In genomic region chr4:128811571-128812359, GRCh38 we compare ENCODE assay signal across 8 cellular contexts. TPM values are rescaled to one million over a fixed set of nuclear protein-coding genes. Genes with fewer than 3 reads are reported as not detected.
DNase-seq lines count a peak whose midpoint lies in the region; TF ChIP-seq lines count a peak whose summit lies in the region.

No MANE protein-coding gene starts in this region.

- intact Hi-C loops in stomach (cut with DNase I; ENCODE audit: low total_unique reads), result no loop called here

- H3K9me3 ChIP-seq in neural cell (ENCODE audit: low read length), result no peaks in the 10 kb centered on the region
- no peaks in the 10 kb centered on the region for H3K9me3 ChIP-seq in stomach

- 0 to 2% (median 1%) methylated on average over 38 to 107 of the region's 108 CpGs for WGBS in stomach, 5 donors

- H3K79me2 ChIP-seq in neural cell (replicated peaks; ENCODE audit: insufficient read depth, low read length), result peaks cover 29% of the 10 kb centered on the region

- H3K36me3 ChIP-seq in neural cell (ENCODE audit: insufficient read depth, low read length) (no peaks in the 10 kb centered on the region), stomach (no peaks in the 10 kb centered on the region)

- H3K4me3 ChIP-seq in fibroblast of the aortic adventitia (ENCODE audit: low read depth, low read length), result peak overlapping the region; percentile 92
- H3K4me3 ChIP-seq in neural cell (ENCODE audit: low read length), result peak overlapping the region; percentile 88
- peak overlapping the region; percentile 69 to 93 (median 71) for H3K4me3 ChIP-seq in stomach

- no peak for TF ChIP-seq RAD21 in neural cell (conservative IDR thresholded peaks at IDR 0.05)

- H3K27me3 ChIP-seq in neural cell (ENCODE audit: insufficient read depth, low read depth, low read length) (no peaks in the 10 kb centered on the region), stomach (no peaks in the 10 kb centered on the region)

- peaks cover 6% of the 10 kb centered on the region for H3F3A ChIP-seq in neural cell (ENCODE audit: insufficient read depth, low read length, poor library complexity, severe bottlenecking)

- no peak for TF ChIP-seq POLR2A in stomach (IDR thresholded peaks at IDR 0.05)

- DNase-seq in ELR (ENCODE audit: low read depth) (peak; percentile 91), H4 (ENCODE audit: low spot score) (peak; percentile 87), LHCN-M2 (ENCODE audit: low read depth) (peak; percentile 91), RWPE1 (ENCODE audit: low spot score) (peak; percentile 81), fibroblast of the aortic adventitia (ENCODE audit: low read depth) (peak; percentile 79), stomach (peak; percentile 89)
- DNase-seq in activated T-helper 9 cell treated with anti-CD3 and anti-CD28 coated beads, Interleukin-2, amount 50 U/mL, for 16 hours (ENCODE audit: low read depth), result peak; percentile 74

- H2AFZ ChIP-seq in neural cell (ENCODE audit: low read depth, low read length), result peak overlapping the region; percentile 73

- TF ChIP-seq CTCF in RWPE1 (conservative IDR thresholded peaks at IDR 0.05; ENCODE audit: low read depth) (no peak), fibroblast of the aortic adventitia (IDR thresholded peaks at IDR 0.05; ENCODE audit: insufficient read depth, low read length) (no peak), neural cell (IDR thresholded peaks at IDR 0.05; ENCODE audit: poor library complexity, severe bottlenecking) (no peak), stomach (IDR thresholded peaks at IDR 0.05) (no peak)

- H3K4me2 ChIP-seq in neural cell (ENCODE audit: low read length), result no peak overlapping the region

- peak overlapping the region; percentile 75 for H3K9ac ChIP-seq in neural cell (ENCODE audit: low read length)

- H3K9me2 ChIP-seq in neural cell (ENCODE audit: insufficient read depth, low read length), result no peaks in the 10 kb centered on the region

- H4K20me1 ChIP-seq in neural cell (ENCODE audit: insufficient read depth), result no peaks in the 10 kb centered on the region

- CTCF ChIA-PET in RWPE1 (lab: Yijun Ruan, JAX), result interaction anchor here (0.6 to 0.9 kb wide), 2 partner anchors 10 to 357 kb away, joined by 3 to 5 read pairs; no protein-coding TSS in a partner anchor

- POLR2A ChIA-PET in RWPE1 (lab: Yijun Ruan, JAX; ENCODE audit: low non-redundant PET), result interaction anchor here (0.5 kb wide), 1 partner anchor 23 kb away, joined by 3 read pairs; no protein-coding TSS in a partner anchor

- peak; percentile 13 for TF ChIP-seq EP300 in neural cell (conservative IDR thresholded peaks at IDR 0.05; ENCODE audit: poor library complexity, severe bottlenecking)
- no peak for TF ChIP-seq EP300 in stomach (IDR thresholded peaks at IDR 0.05)

- H3K27ac ChIP-seq in RWPE1, result peak overlapping the region; percentile 99
- peak overlapping the region; percentile 62 for H3K27ac ChIP-seq in neural cell (ENCODE audit: low read length)
- peak overlapping the region; percentile 91 to 97 (median 97) for H3K27ac ChIP-seq in stomach

- peaks cover 14 to 52% (median 34%) of the 10 kb centered on the region in 4 donors for H3K4me1 ChIP-seq in stomach

TF ChIP-seq in neural cell, 6 proteins besides CTCF, POLR2A, EP300 and RAD21:
- TF ChIP-seq POLR2AphosphoS5 (IDR thresholded peaks at IDR 0.05), result peak; percentile 55
- no peak for TF ChIP-seq SMC3 (conservative IDR thresholded peaks at IDR 0.05; ENCODE audit: poor library complexity)
- TF ChIP-seq TAF1 (IDR thresholded peaks at IDR 0.05; ENCODE audit: low read depth), result peak; percentile 21

RNA-seq across cellular contexts. Expression of gene JADE1, which starts 2.3 kb away (rescaled TPM):
- 12.8 and 16.8 TPM in 2 replicates for total RNA-seq in H4 (2014; rRNA removed; shearing (Covaris generic))
- total RNA-seq in LHCN-M2 (2014; rRNA removed) (17.6 and 20.5 TPM in 2 replicates), fibroblast of the aortic adventitia (ENCODE audit: low replicate concordance) (20.0 and 25.8 TPM in 2 replicates), stomach (10 to 100 TPM; 11.6 to 57.2 (median 31.7) TPM)
- polyA plus RNA-seq in LHCN-M2 (2012), result 11.0 TPM
- polyA plus RNA-seq in neural cell (14.5 and 16.4 TPM in 2 replicates), stomach (10 to 100 TPM; 11.2 to 16.3 (median 12.3) TPM)
- polyA minus RNA-seq in neural cell, result 24.6 and 25.9 TPM in 2 replicates

Comparison
In these comparisons a context has a peak if more than half of its experiments do, and no peak if none do; other contexts are left out.
1. Peak in every context shown above with its lines: DNase-seq, H3K4me3 ChIP-seq and H3K27ac ChIP-seq.